In genomic region chr12:46460682-46461215, GRCh38 we compare ENCODE assay signal across 11 cellular contexts.
A peak's percentile ranks its signal among the peaks of the same experiment; 100 is the strongest.
DNase-seq lines count a peak whose midpoint lies in the region; ATAC-seq and TF ChIP-seq lines count a peak whose summit lies in the region.
"Had no signal": no experiment of that assay in that cellular context is flagged by ENCODE, and none has a peak within 500 bp of the region (broad histone marks: within the 10 kb centered on the region; RNA-seq: fewer than 3 reads in every experiment).

No MANE protein-coding gene starts in this region.

- no peak for TF ChIP-seq CTCF in CD8-positive, alpha-beta T cell (IDR thresholded peaks at IDR 0.05)
- TF ChIP-seq CTCF in nephron (IDR thresholded peaks at IDR 0.05; ENCODE audit: unreplicated experiment in 3 of 3), result no peak
- TF ChIP-seq CTCF in thyroid gland (IDR thresholded peaks at IDR 0.05), result no peak

- no peak for DNase-seq in CD8-positive, alpha-beta T cell
- no peak for DNase-seq in activated T-helper 1 cell treated with anti-CD3 and anti-CD28 coated beads, Interleukin-12 subunit alpha, Interleukin-12 subunit beta, Interleukin-2, Interleukin-4 antibody, amounts not matched to agents 30 ng/mL and 10 ng/mL and 1 ng/mL, durations not matched to agents 14 hours and 24 hours and 36 hours (ENCODE audit: low spot score)
- DNase-seq in thyroid gland (no peak), MG63 (no peak)
- DNase-seq: NCI-H2029 treated with DMSO at 0.1 percent for 48 hours; stimulated activated CD4-positive, alpha-beta T cell treated with anti-CD3 and anti-CD28 coated beads, Interleukin-2, amount 100 ng/mL, for 24 hours had no signal

- no peak for TF ChIP-seq POLR2A in thyroid gland (IDR thresholded peaks at IDR 0.05)

- H3K27me3 ChIP-seq in CD8-positive, alpha-beta T cell (ENCODE audit: insufficient read depth, low read length), result no peaks in the 10 kb centered on the region
- H3K27me3 ChIP-seq in thyroid gland, result no peaks in the 10 kb centered on the region
- H3K27me3 ChIP-seq in MG63, result no peaks in the 10 kb centered on the region

- no peaks in the 10 kb centered on the region for H3K36me3 ChIP-seq in CD8-positive, alpha-beta T cell (ENCODE audit: insufficient read depth, low read length)
- H3K36me3 ChIP-seq in thyroid gland (no peaks in the 10 kb centered on the region), MG63 (peaks cover 6% of the 10 kb centered on the region)

- peak overlapping the region; percentile 78 for H3K27ac Mint-ChIP-seq in CD8-positive, alpha-beta T cell
- peak overlapping the region; percentile 99 for H3K27ac Mint-ChIP-seq in activated T-helper 1 cell treated with anti-CD3 and anti-CD28 coated beads, Interleukin-12 subunit alpha, Interleukin-12 subunit beta, Interleukin-2, Interleukin-4 antibody, amounts not matched to agents 30 ng/mL and 10 ng/mL and 1 ng/mL, durations not matched to agents 14 hours and 24 hours and 36 hours
- H3K27ac Mint-ChIP-seq in nephron, result peak overlapping the region; percentile 10 to 85 (median 77)

- CTCF ChIA-PET in CD8-positive, alpha-beta T cell (lab: Charles Lee), result interaction anchor here (1.2 to 1.4 kb wide), 2 partner anchors 201 to 335 kb away, joined by 4 read pairs; no protein-coding TSS in a partner anchor

- H3K4me1 Mint-ChIP-seq in CD8-positive, alpha-beta T cell (ENCODE audit: low read depth), result peaks cover 49% of the 10 kb centered on the region
- H3K4me1 Mint-ChIP-seq in activated T-helper 1 cell treated with anti-CD3 and anti-CD28 coated beads, Interleukin-12 subunit alpha, Interleukin-12 subunit beta, Interleukin-2, Interleukin-4 antibody, amounts not matched to agents 30 ng/mL and 10 ng/mL and 1 ng/mL, durations not matched to agents 14 hours and 24 hours and 36 hours (ENCODE audit: low read depth), result peaks cover 54% of the 10 kb centered on the region
- peaks cover 59% of the 10 kb centered on the region for H3K4me1 Mint-ChIP-seq in nephron

- H3K4me3 Mint-ChIP-seq in CD8-positive, alpha-beta T cell, result peak overlapping the region; percentile 72
- peak overlapping the region; percentile 88 for H3K4me3 Mint-ChIP-seq in activated T-helper 1 cell treated with anti-CD3 and anti-CD28 coated beads, Interleukin-12 subunit alpha, Interleukin-12 subunit beta, Interleukin-2, Interleukin-4 antibody, amounts not matched to agents 30 ng/mL and 10 ng/mL and 1 ng/mL, durations not matched to agents 14 hours and 24 hours and 36 hours
- H3K4me3 Mint-ChIP-seq in nephron, result no peak overlapping the region

- H3K4me3 ChIP-seq in CD8-positive, alpha-beta T cell (ENCODE audit: low read depth, low read length), result no peak overlapping the region
- H3K4me3 ChIP-seq in thyroid gland (replicated peaks in 1 of 3), result no peak overlapping the region
- no peak overlapping the region for H3K4me3 ChIP-seq in MG63

- H3K27ac ChIP-seq in CD8-positive, alpha-beta T cell (ENCODE audit: low read depth, low read length), result no peak overlapping the region
- H3K27ac ChIP-seq in thyroid gland, result peak overlapping the region in 1 of 3 donors; percentile 72

- 90 to 93% methylated on average over 2 of the region's 2 CpGs for WGBS in thyroid gland, 2 donors

- intact Hi-C loops in CD8-positive, alpha-beta T cell (cut with DNase I, micrococcal nuclease), result loop anchor here in 1 of 2 experiments (1.0 kb wide), 1 partner anchor 89 kb away; no protein-coding TSS in a partner anchor
- intact Hi-C loops in activated T-helper 1 cell treated with anti-CD3 and anti-CD28 coated beads, Interleukin-12 subunit alpha, Interleukin-12 subunit beta, Interleukin-2, Interleukin-4 antibody, amounts not matched to agents 30 ng/mL and 10 ng/mL and 1 ng/mL, durations not matched to agents 14 hours and 24 hours and 36 hours (cut with micrococcal nuclease), result loop anchor here (5.0 kb wide), 1 partner anchor 622 kb away; no protein-coding TSS in a partner anchor
- intact Hi-C loops in thyroid gland (cut with DNase I), result no loop called here

- no peaks in the 10 kb centered on the region for H3K27me3 Mint-ChIP-seq in CD8-positive, alpha-beta T cell (ENCODE audit: low read depth)
- H3K27me3 Mint-ChIP-seq in activated T-helper 1 cell treated with anti-CD3 and anti-CD28 coated beads, Interleukin-12 subunit alpha, Interleukin-12 subunit beta, Interleukin-2, Interleukin-4 antibody, amounts not matched to agents 30 ng/mL and 10 ng/mL and 1 ng/mL, durations not matched to agents 14 hours and 24 hours and 36 hours (ENCODE audit: insufficient read depth), result no peaks in the 10 kb centered on the region
- H3K27me3 Mint-ChIP-seq in nephron (ENCODE audit: low read depth), result no peaks in the 10 kb centered on the region

- H3K4me1 ChIP-seq in CD8-positive, alpha-beta T cell (ENCODE audit: insufficient read depth, low read length), result peaks cover 50% of the 10 kb centered on the region
- H3K4me1 ChIP-seq in thyroid gland, result peaks cover 23 to 31% of the 10 kb centered on the region in 2 donors

- no peaks in the 10 kb centered on the region for H3K9me3 ChIP-seq in CD8-positive, alpha-beta T cell (ENCODE audit: low read length)
- H3K9me3 ChIP-seq in thyroid gland (no peaks in the 10 kb centered on the region), MG63 (peaks cover 2% of the 10 kb centered on the region; the same call in 1 of the 2 replicates)

- no peaks in the 10 kb centered on the region for H3K9me3 Mint-ChIP-seq in CD8-positive, alpha-beta T cell
- peaks cover 8% of the 10 kb centered on the region for H3K9me3 Mint-ChIP-seq in activated T-helper 1 cell treated with anti-CD3 and anti-CD28 coated beads, Interleukin-12 subunit alpha, Interleukin-12 subunit beta, Interleukin-2, Interleukin-4 antibody, amounts not matched to agents 30 ng/mL and 10 ng/mL and 1 ng/mL, durations not matched to agents 14 hours and 24 hours and 36 hours
- no peaks in the 10 kb centered on the region for H3K9me3 Mint-ChIP-seq in nephron
- H3K9me3 Mint-ChIP-seq: CD14-positive monocyte had no signal

- H3K36me3 Mint-ChIP-seq in CD8-positive, alpha-beta T cell, result no peaks in the 10 kb centered on the region
- H3K36me3 Mint-ChIP-seq in activated T-helper 1 cell treated with anti-CD3 and anti-CD28 coated beads, Interleukin-12 subunit alpha, Interleukin-12 subunit beta, Interleukin-2, Interleukin-4 antibody, amounts not matched to agents 30 ng/mL and 10 ng/mL and 1 ng/mL, durations not matched to agents 14 hours and 24 hours and 36 hours (ENCODE audit: low read depth), result no peaks in the 10 kb centered on the region
- H3K36me3 Mint-ChIP-seq in nephron (ENCODE audit: low read depth), result no peaks in the 10 kb centered on the region
- H3K36me3 Mint-ChIP-seq: CD14-positive monocyte had no signal

- POLR2A ChIA-PET in CD8-positive, alpha-beta T cell (lab: Charles Lee), result interaction anchor here (0.6 to 1.5 kb wide), 3 partner anchors 10 to 93 kb away, joined by 3 to 4 read pairs (median 3); no protein-coding TSS in a partner anchor

- no peak for ATAC-seq in CD8-positive, alpha-beta T cell
- peak; percentile 45 for ATAC-seq in HG02759 (IDR thresholded peaks at IDR 0.05; ENCODE audit: unreplicated experiment)
- no peak for ATAC-seq in HG02973 (IDR thresholded peaks at IDR 0.05; ENCODE audit: unreplicated experiment)
- ATAC-seq in GM21360 (IDR thresholded peaks at IDR 0.05; ENCODE audit: unreplicated experiment), result no peak

Comparison
In these comparisons a context has a peak if more than half of its experiments do, and no peak if none do; other contexts are left out.
1. H3K4me3 Mint-ChIP-seq: peak in CD8-positive, alpha-beta T cell (single experiment) and activated T-helper 1 cell treated with anti-CD3 and anti-CD28 coated beads, Interleukin-12 subunit alpha, Interleukin-12 subunit beta, Interleukin-2, Interleukin-4 antibody, amounts not matched to agents 30 ng/mL and 10 ng/mL and 1 ng/mL, durations not matched to agents 14 hours and 24 hours and 36 hours (single experiment); none in nephron (0 of 3).
2. Peak in every context shown above with its lines, with median percentiles within 50 percentile points of each other: H3K27ac Mint-ChIP-seq.